In genomic region chr20:59680852-59681251, GRCh38 we compare ENCODE assay signal across 26 cellular contexts.
"Had no signal": no experiment of that assay in that cellular context is flagged by ENCODE, and none has a peak within 500 bp of the region (broad histone marks: within the 10 kb centered on the region; RNA-seq: fewer than 3 reads in every experiment).

No MANE protein-coding gene starts in this region.

- H2AFZ ChIP-seq: neural progenitor cell had no signal

- H3K27me3 ChIP-seq: neural progenitor cell, pancreas, thyroid gland, upper lobe of left lung, uterus had no signal

- H3K4me2 ChIP-seq: neural progenitor cell, smooth muscle cell had no signal

- DNase-seq: naive thymus-derived CD4-positive, alpha-beta T cell; natural killer cell; occipital lobe; pancreas; retina; right cardiac atrium; spleen; stimulated activated CD4-positive, alpha-beta T cell treated with anti-CD3 and anti-CD28 coated beads, Interleukin-12 subunit alpha, Interleukin-12 subunit beta, amount 100 ng/mL, for 4 hours; stimulated activated CD4-positive, alpha-beta T cell treated with anti-CD3 and anti-CD28 coated beads, Interleukin-2, amount 100 ng/mL, for 24 hours; stimulated activated CD4-positive, alpha-beta T cell treated with anti-CD3 and anti-CD28 coated beads, Interleukin-2, amount 100 ng/mL, for 48 hours; stimulated activated CD4-positive, alpha-beta T cell treated with anti-CD3 and anti-CD28 coated beads, Interleukin-4, amount 100 ng/mL, for 24 hours; stimulated activated naive B cell treated with anti-CD40 and anti-IgM and Interleukin-4, amounts not matched to agents 10 μg/mL and 1 μg/mL and 100 μg/mL, for 72 hours; stimulated activated naive CD4-positive, alpha-beta T cell treated with Interleukin-2 at 50 U/mL for 16 hours; stomach; thyroid gland; trophoblast cell; upper lobe of left lung; uterus had no signal

- H3K4me3 ChIP-seq: neural progenitor cell, pancreas, prostate gland, skin epidermis, smooth muscle cell, spleen, stomach, thoracic aorta, thyroid gland, tibial nerve, upper lobe of left lung, uterus had no signal

- H3K9ac ChIP-seq: neural progenitor cell had no signal

- ATAC-seq: naive thymus-derived CD4-positive, alpha-beta T cell; natural killer cell; pancreas; right cardiac atrium; sciatic nerve; stimulated activated effector memory CD8-positive, alpha-beta T cell treated with anti-CD3 and anti-CD28 coated beads, Interleukin-12 subunit alpha, Interleukin-12 subunit beta, amount 100 ng/mL, for 72 hours; stimulated activated naive B cell treated with anti-CD40 and anti-IgM and Interleukin-4, amounts not matched to agents 10 μg/mL and 1 μg/mL and 100 μg/mL, for 72 hours had no signal

- H3K4me1 ChIP-seq: neural progenitor cell, pancreas, prostate gland, spleen, thyroid gland, tibial nerve, upper lobe of left lung, uterus had no signal

- H3K27ac ChIP-seq: neural progenitor cell, pancreas, prostate gland, skin epidermis, spleen, stomach, thoracic aorta, thyroid gland, tibial nerve, upper lobe of left lung, uterus had no signal

- H3K9me3 ChIP-seq: pancreas, prostate gland, spleen, stomach, thoracic aorta, thyroid gland, tibial nerve, upper lobe of left lung, uterus had no signal

- H3K36me3 ChIP-seq: neural progenitor cell, pancreas, prostate gland, spleen, stomach, thoracic aorta, thyroid gland, tibial nerve, upper lobe of left lung, uterus had no signal
